10 cellular contexts compared by ENCODE assay signal in genomic region chr4:1170156-1170804, GRCh38. TPM values are rescaled to one million over a fixed set of nuclear protein-coding genes. Genes with fewer than 3 reads are reported as not detected.
DNase-seq lines count a peak whose midpoint lies in the region; FAIRE-seq and TF ChIP-seq lines count a peak whose summit lies in the region.
"Had no signal": no experiment of that assay in that cellular context is flagged by ENCODE, and none has a peak within 500 bp of the region (broad histone marks: within the 10 kb centered on the region; RNA-seq: fewer than 3 reads in every experiment).

No MANE protein-coding gene starts in this region.

- H3K36me3 Mint-ChIP-seq in CD14-positive monocyte, result peaks cover 2 to 11% of the 10 kb centered on the region in 2 donors
- no peaks in the 10 kb centered on the region for H3K36me3 Mint-ChIP-seq in nephron progenitor cell (ENCODE audit: low read depth)

- intact Hi-C loops in CD14-positive monocyte (cut with micrococcal nuclease), result loop anchor here in 1 of 2 donors (5.0 kb wide), 1 partner anchor 38 kb away; no protein-coding TSS in a partner anchor

- H3K27me3 Mint-ChIP-seq in CD14-positive monocyte (ENCODE audit: low read depth in 3 of 3) (peaks cover 44 to 72% (median 72%) of the 10 kb centered on the region in 3 donors), nephron progenitor cell (ENCODE audit: low read depth, poor library complexity) (peaks cover 90% of the 10 kb centered on the region)

- H3K4me3 ChIP-seq in LNCaP clone FGC (ENCODE audit: low read depth, low read length) (peak overlapping the region; percentile 57), epithelial cell of proximal tubule (ENCODE audit: low read depth, low read length) (peak overlapping the region; percentile 76)

- TF ChIP-seq CTCF in CD14-positive monocyte (IDR thresholded peaks at IDR 0.05) (no peak), LNCaP clone FGC (IDR thresholded peaks at IDR 0.05; ENCODE audit: control insufficient read depth, extremely low read depth, insufficient read depth) (no peak), epithelial cell of proximal tubule (conservative IDR thresholded peaks at IDR 0.05; ENCODE audit: low read depth, low read length) (no peak), nephron progenitor cell (IDR thresholded peaks at IDR 0.05) (no peak)

- H3K9me3 Mint-ChIP-seq in CD14-positive monocyte (peaks cover 0 to 15% (median 2%) of the 10 kb centered on the region in 7 donors), nephron progenitor cell (no peaks in the 10 kb centered on the region)

- DNase-seq in CD14-positive monocyte (ENCODE audit: low spot score) (no peak), LNCaP clone FGC (ENCODE audit: low read depth) (no peak), epithelial cell of proximal tubule (ENCODE audit: low read depth) (no peak), nephron progenitor cell (no peak), RKO (ENCODE audit: low spot score) (no peak), NCI-H2227 (lab: John Stamatoyannopoulos, UW; ENCODE audit: unreplicated experiment) (no peak), HTR-8/SVneo (ENCODE audit: insufficient read length, low spot score) (no peak), D341Med (ENCODE audit: low spot score) (no peak)
- DNase-seq: MV-4-11 had no signal

- H3K27ac Mint-ChIP-seq in CD14-positive monocyte, result no peak overlapping the region
- H3K27ac Mint-ChIP-seq in nephron progenitor cell, result no peak overlapping the region
- H3K27ac Mint-ChIP-seq: activated CD4-positive, alpha-beta T cell treated with anti-CD3 and anti-CD28 coated beads for 36 hours had no signal

- H3K4me3 Mint-ChIP-seq in CD14-positive monocyte, result peak overlapping the region; percentile 34 to 81
- H3K4me3 Mint-ChIP-seq in nephron progenitor cell, result peak overlapping the region; percentile 30

- FAIRE-seq in HTR-8/SVneo (lab: Jason Lieb, UNC), result no peak

- H3K4me1 Mint-ChIP-seq in CD14-positive monocyte, result peaks cover 22% of the 10 kb centered on the region
- H3K4me1 Mint-ChIP-seq in nephron progenitor cell, result peaks cover 18% of the 10 kb centered on the region

RNA-seq across cellular contexts. Expression of gene SPON2, which starts 2.1 kb away (rescaled TPM):
- under 1 TPM; 0.74 to 0.90 TPM for polyA plus RNA-seq in CD14-positive monocyte
- 1.4 and 18.1 TPM in 2 replicates for total RNA-seq in epithelial cell of proximal tubule

RNA-seq across cellular contexts. Expression of gene RNF212, which starts 56.9 kb away (rescaled TPM):
- polyA plus RNA-seq in CD14-positive monocyte, result under 1 TPM in 1 of 2 donors, not detected in 1; 0.17 TPM
- 3.5 and 8.1 TPM in 2 replicates for total RNA-seq in epithelial cell of proximal tubule
